ENCODE assay signal across 8 cellular contexts in the genomic region with DNA sequence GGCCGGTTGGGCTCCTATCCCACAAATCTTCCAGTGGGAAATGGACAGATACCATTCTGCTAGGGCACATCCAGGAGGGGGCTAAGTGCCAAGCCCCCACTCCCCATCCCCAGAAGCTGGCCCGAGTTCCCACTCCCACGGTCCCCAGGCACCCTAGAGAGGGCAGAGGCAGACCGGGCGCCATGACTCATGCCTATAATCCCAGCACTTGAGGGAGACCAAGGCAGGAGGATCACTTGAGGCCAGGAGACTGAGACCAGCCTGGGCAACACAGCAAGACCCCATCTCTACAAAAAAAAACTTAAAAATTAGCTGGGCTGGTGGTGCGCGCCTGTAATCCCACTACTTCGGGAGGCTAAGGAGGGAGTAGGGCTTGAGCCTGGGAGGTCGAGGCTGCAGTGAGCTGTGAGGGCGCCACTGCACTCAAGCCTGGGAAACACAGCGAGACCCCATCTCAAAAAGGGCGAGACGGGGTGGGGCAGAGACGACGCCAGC. TPM values are rescaled to one million over a fixed set of nuclear protein-coding genes. Genes with fewer than 3 reads are reported as not detected.
DNase-seq lines count a peak whose midpoint lies in the region; ATAC-seq and TF ChIP-seq lines count a peak whose summit lies in the region.

No MANE protein-coding gene starts in this region.

- peak overlapping the region; percentile 50 for H3K27ac Mint-ChIP-seq in Caco-2 (ENCODE audit: unreplicated experiment)

- BruUV-seq in Caco-2 (replicated peaks; lab: Mats Ljungman, UMichigan), result no TSS peak
- no TSS peak for BruUV-seq in PC-9 (replicated peaks; lab: Mats Ljungman, UMichigan)

- TF ChIP-seq POLR2A in esophagus squamous epithelium (IDR thresholded peaks at IDR 0.05), result no peak
- TF ChIP-seq POLR2A in ovary (IDR thresholded peaks at IDR 0.05), result no peak

- H3K9me3 ChIP-seq in Caco-2, result no peaks in the 10 kb centered on the region
- H3K9me3 ChIP-seq in PC-9 (ENCODE audit: insufficient read depth, low read depth), result no peaks in the 10 kb centered on the region; the same call in 1 of the 2 replicates
- H3K9me3 ChIP-seq in esophagus squamous epithelium, result no peaks in the 10 kb centered on the region
- H3K9me3 ChIP-seq in ovary, result no peaks in the 10 kb centered on the region

- H3K4me3 Mint-ChIP-seq in Caco-2 (ENCODE audit: unreplicated experiment), result peak overlapping the region; percentile 77

- ATAC-seq in HG02840 (IDR thresholded peaks at IDR 0.05; ENCODE audit: low FRiP score, unreplicated experiment), result no peak

- no peaks in the 10 kb centered on the region; the same call in 1 of the 2 replicates for H4K20me1 ChIP-seq in PC-9 (ENCODE audit: insufficient read depth)

- H3K36me3 ChIP-seq in Caco-2 (ENCODE audit: control insufficient read depth, insufficient read depth, low read length) (no peaks in the 10 kb centered on the region; the same call in none of the 2 replicates), PC-9 (ENCODE audit: low read depth) (peaks cover 17% of the 10 kb centered on the region), esophagus squamous epithelium (peaks cover 0 to 7% (median 0%) of the 10 kb centered on the region in 3 donors), ovary (no peaks in the 10 kb centered on the region)

- H3K79me2 ChIP-seq in PC-9 (ENCODE audit: low read depth), result peaks cover 55% of the 10 kb centered on the region

- H3K4me2 ChIP-seq in PC-9, result peak overlapping the region; percentile 78

- TF ChIP-seq EP300 in ovary (IDR thresholded peaks at IDR 0.05), result no peak

- H3K4me1 Mint-ChIP-seq in Caco-2 (ENCODE audit: low read depth, unreplicated experiment), result peaks cover 12% of the 10 kb centered on the region

- DNase-seq in Caco-2 (no peak), PC-9 (no peak), esophagus squamous epithelium (lab: John Stamatoyannopoulos, UW) (no peak), ovary (peak in 3 of 5 donors; percentile 53 to 59 (median 56)), SKM-1 (lab: John Stamatoyannopoulos, UW; ENCODE audit: unreplicated experiment) (no peak), NCI-H345 (lab: John Stamatoyannopoulos, UW) (no peak)
- DNase-seq in stimulated activated CD4-positive, alpha-beta T cell treated with anti-CD3 and anti-CD28 coated beads, Interleukin-4, amount 100 ng/mL, for 4 hours, result no peak

- peaks cover 12% of the 10 kb centered on the region for H3K4me1 ChIP-seq in Caco-2
- H3K4me1 ChIP-seq in PC-9 (replicated peaks; ENCODE audit: insufficient read depth), result peaks cover 39% of the 10 kb centered on the region
- peaks cover 6 to 34% (median 13%) of the 10 kb centered on the region in 3 donors for H3K4me1 ChIP-seq in esophagus squamous epithelium
- H3K4me1 ChIP-seq in ovary (ENCODE audit: insufficient read depth), result peaks cover 8% of the 10 kb centered on the region

- intact Hi-C loops in Caco-2 (cut with micrococcal nuclease; ENCODE audit: unreplicated experiment) (loop anchor here (5.0 to 10.0 kb wide), 2 partner anchors 41 to 168 kb away; no protein-coding TSS in a partner anchor), PC-9 (cut with micrococcal nuclease; ENCODE audit: unreplicated experiment) (loop anchor here (5.0 kb wide), 1 partner anchor 56 kb away; no protein-coding TSS in a partner anchor), esophagus squamous epithelium (cut with DNase I) (no loop called here), ovary (cut with DNase I) (loop anchor here in 2 of 4 donors (5.0 to 10.0 kb wide), 2 partner anchors 81 to 88 kb away; no protein-coding TSS in a partner anchor)

- H2AFZ ChIP-seq in PC-9, result peak overlapping the region; percentile 66; the same call in 1 of the 2 replicates

- H3K27ac ChIP-seq in PC-9 (no peak overlapping the region), esophagus squamous epithelium (peak overlapping the region; percentile 40 to 93 (median 75)), ovary (peak overlapping the region in 1 of 2 donors; percentile 43)

- H3K36me3 Mint-ChIP-seq in Caco-2 (ENCODE audit: insufficient read depth, unreplicated experiment), result peaks cover 40% of the 10 kb centered on the region

- POLR2A ChIA-PET in Caco-2 (lab: Charles Lee), result interaction anchor here (0.6 kb wide), 1 partner anchor 156 kb away, joined by 5 read pairs; no protein-coding TSS in a partner anchor
- POLR2A ChIA-PET in PC-9 (lab: Charles Lee; ENCODE audit: unreplicated experiment), result interaction anchor here (0.5 kb wide), 1 partner anchor 878 kb away, joined by 3 read pairs; no protein-coding TSS in a partner anchor

- peak overlapping the region; percentile 94 for H3K4me3 ChIP-seq in Caco-2 (ENCODE audit: low read depth, low read length)
- H3K4me3 ChIP-seq in PC-9, result peak overlapping the region; percentile 73
- H3K4me3 ChIP-seq in esophagus squamous epithelium, result peak overlapping the region; percentile 51 to 92 (median 62)
- H3K4me3 ChIP-seq in ovary, result peak overlapping the region; percentile 60

- H3K27me3 ChIP-seq in Caco-2 (replicated peaks; ENCODE audit: control insufficient read depth, insufficient read depth, low read length), result no peaks in the 10 kb centered on the region
- H3K27me3 ChIP-seq in PC-9 (ENCODE audit: insufficient read depth, low read depth), result no peaks in the 10 kb centered on the region
- H3K27me3 ChIP-seq in esophagus squamous epithelium, result no peaks in the 10 kb centered on the region
- no peaks in the 10 kb centered on the region for H3K27me3 ChIP-seq in ovary

- H3F3A ChIP-seq in PC-9 (ENCODE audit: insufficient read depth, low read depth), result peaks cover 8% of the 10 kb centered on the region

- no peaks in the 10 kb centered on the region for H3K9me3 Mint-ChIP-seq in Caco-2 (ENCODE audit: unreplicated experiment)

- no peaks in the 10 kb centered on the region for H3K27me3 Mint-ChIP-seq in Caco-2 (ENCODE audit: insufficient read depth, unreplicated experiment)

- CTCF ChIA-PET in Caco-2 (lab: Charles Lee) (interaction anchor here (1.5 kb wide), 1 partner anchor 13 kb away, joined by 5 read pairs; no protein-coding TSS in a partner anchor), PC-9 (lab: Charles Lee) (no interaction called here)

- WGBS in esophagus squamous epithelium, 2 donors, result 60 to 66% methylated on average over 2 to 6 of the region's 15 CpGs
- 29 to 33% (median 30%) methylated on average over 13 to 15 of the region's 15 CpGs for WGBS in ovary, 3 donors

- TF ChIP-seq CTCF in Caco-2 (IDR thresholded peaks at IDR 0.05; ENCODE audit: insufficient read depth in 1 of 2, low read depth in 1 of 2, low read length in 1 of 2, severe bottlenecking in 1 of 2, unreplicated experiment in 1 of 2) (no peak), PC-9 (conservative IDR thresholded peaks at IDR 0.05) (no peak), esophagus squamous epithelium (IDR thresholded peaks at IDR 0.05) (no peak), ovary (IDR thresholded peaks at IDR 0.05) (no peak)

- H3K9me2 ChIP-seq in PC-9 (ENCODE audit: insufficient read depth), result no peaks in the 10 kb centered on the region

RNA-seq across cellular contexts. Expression of gene GNA12, which starts 0.9 kb away (rescaled TPM):
- 59.3 and 63.8 TPM in 2 replicates for total RNA-seq in Caco-2 (2022)
- total RNA-seq in PC-9 (2021), result 50.8 and 51.7 TPM in 2 replicates
- 10 to 100 TPM in 1 of 4 donors, 1 to 10 TPM in 3; 6.6 to 11.6 (median 7.6) TPM for total RNA-seq in esophagus squamous epithelium
- 10 to 100 TPM; 13.4 to 94.4 (median 70.1) TPM for total RNA-seq in ovary
- polyA plus RNA-seq in ovary, result 10 to 100 TPM; 40.9 to 43.8 TPM

Comparison
In these comparisons a context has a peak if more than half of its experiments do, and no peak if none do; other contexts are left out.
1. DNase-seq: peak in ovary (3 of 5); none in Caco-2 (0 of 2), PC-9 (0 of 2), esophagus squamous epithelium (single experiment), SKM-1 (single experiment), stimulated activated CD4-positive, alpha-beta T cell treated with anti-CD3 and anti-CD28 coated beads, Interleukin-4, amount 100 ng/mL, for 4 hours (0 of 2) and NCI-H345 (single experiment).
2. Peak in every context shown above with its lines, with median percentiles within 50 percentile points of each other: H3K4me3 ChIP-seq.